ENCODE assay signal across 10 cellular contexts in genomic region chr9:116378873-116379272, GRCh38.
"Had no signal": no experiment of that assay in that cellular context is flagged by ENCODE, and none has a peak within 500 bp of the region (broad histone marks: within the 10 kb centered on the region; RNA-seq: fewer than 3 reads in every experiment).

No MANE protein-coding gene starts in this region.

- H3K4me2 ChIP-seq: KMS-11 had no signal

- H3K27ac ChIP-seq: KMS-11 had no signal

- H3K4me1 ChIP-seq: HAP-1 had no signal

- H3K36me3 ChIP-seq: HAP-1 had no signal

- DNase-seq: GM23248, GOT3, H7, HFFc6, Karpas-422, KBM-7 had no signal

- FAIRE-seq: HTR-8/SVneo had no signal

- H3K9ac ChIP-seq: GM23248, KMS-11 had no signal

- H3K4me3 ChIP-seq: GM23248, HAP-1 had no signal

- H3K9me3 ChIP-seq: HAP-1 had no signal

- H2AFZ ChIP-seq: GM23248 had no signal

- ATAC-seq: HCT116 had no signal
